ENCODE assay signal across 3 cellular contexts in genomic region chr16:19297454-19297853, GRCh38.
"Had no signal": no experiment of that assay in that cellular context is flagged by ENCODE, and none has a peak within 500 bp of the region (broad histone marks: within the 10 kb centered on the region; RNA-seq: fewer than 3 reads in every experiment).

No MANE protein-coding gene starts in this region.

- DNase-seq: GDM1, GF-D8 had no signal

- H3K4me3 ChIP-seq: GM12878 had no signal

- ATAC-seq: GM12878 had no signal
